8 cellular contexts compared by ENCODE assay signal in the genomic region with DNA sequence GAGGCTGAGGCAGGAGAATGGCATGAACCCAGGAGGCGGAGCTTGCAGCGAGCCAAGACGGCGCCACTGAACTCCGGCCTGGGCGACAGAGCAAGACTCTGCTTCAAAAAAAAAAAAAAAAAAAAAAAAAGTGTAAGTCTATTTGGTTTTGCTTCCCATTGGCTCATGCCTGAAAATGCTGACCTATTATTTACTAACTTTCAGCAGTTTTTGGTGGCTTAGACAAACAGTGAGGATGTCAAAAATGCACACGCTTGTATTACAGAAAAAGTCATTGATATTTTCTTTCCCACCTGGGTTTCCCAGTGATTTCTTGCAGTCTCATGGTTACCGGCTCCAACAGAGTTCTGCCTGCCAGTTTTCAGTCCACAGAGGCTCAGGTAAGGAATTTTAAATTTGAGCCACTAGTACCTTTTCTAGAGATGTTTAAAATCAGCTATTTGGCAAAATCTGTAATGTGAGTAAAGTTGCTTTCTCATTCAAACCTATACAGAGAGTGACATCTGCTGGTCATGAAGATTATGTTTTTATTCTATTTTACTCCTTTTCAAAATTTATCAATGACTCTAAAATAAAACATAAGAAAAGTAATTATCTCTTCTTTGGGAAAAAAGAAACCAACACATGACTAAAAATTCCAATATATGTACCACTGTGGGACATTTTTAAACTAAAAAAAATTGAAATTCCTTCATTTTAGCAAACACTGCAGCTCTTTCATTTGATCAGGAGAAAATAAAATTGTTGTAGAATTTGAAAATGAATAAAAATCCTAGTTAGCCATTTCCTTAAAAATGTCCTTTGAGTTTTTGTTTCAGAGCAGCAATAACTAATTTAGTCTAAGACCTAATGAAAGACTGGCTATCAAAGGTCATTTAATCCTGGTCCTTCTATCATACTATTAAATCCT. TPM values are rescaled to one million over a fixed set of nuclear protein-coding genes. Genes with fewer than 3 reads are reported as not detected.
DNase-seq lines count a peak whose midpoint lies in the region; ATAC-seq, FAIRE-seq and TF ChIP-seq lines count a peak whose summit lies in the region.

No MANE protein-coding gene starts in this region.

- no peak overlapping the region for H2AFZ ChIP-seq in hepatocyte

- H3K27me3 ChIP-seq in AG04450 (ENCODE audit: control insufficient read depth, insufficient read depth, low read length) (no peaks in the 10 kb centered on the region), hepatocyte (no peaks in the 10 kb centered on the region)

- ATAC-seq in HG03025 (IDR thresholded peaks at IDR 0.05; ENCODE audit: low FRiP score, unreplicated experiment), result no peak
- no peak for ATAC-seq in GM18520 (IDR thresholded peaks at IDR 0.05; ENCODE audit: unreplicated experiment)

- H3K4me1 ChIP-seq in hepatocyte (ENCODE audit: insufficient read depth), result no peaks in the 10 kb centered on the region

- DNase-seq in AG04450 (ENCODE audit: low read depth, low spot score), result no peak
- DNase-seq in GM18507 (ENCODE audit: extremely low spot score, insufficient read length, low read depth), result no peak
- DNase-seq in SW480 (ENCODE audit: low spot score), result peak; percentile 22
- peak; percentile 26 for DNase-seq in hepatocyte (ENCODE audit: low spot score)
- no peak for DNase-seq in head of caudate nucleus
- DNase-seq in activated effector memory CD4-positive, alpha-beta T cell treated with Interleukin-2 at 50 U/mL for 16 hours, result no peak

- intact Hi-C loops in head of caudate nucleus (cut with DNase I), result loop anchor here (10.0 kb wide), 1 partner anchor 276 kb away; a partner anchor contains a TSS

- no peak overlapping the region for H3K4me3 ChIP-seq in AG04450 (ENCODE audit: low read depth, low read length)
- no peak overlapping the region for H3K4me3 ChIP-seq in hepatocyte

- peaks cover 10% of the 10 kb centered on the region; the same call in 1 of the 2 replicates for H3K9me3 ChIP-seq in AG04450 (ENCODE audit: control insufficient read depth, insufficient read depth, low read length)
- no peaks in the 10 kb centered on the region for H3K9me3 ChIP-seq in hepatocyte (ENCODE audit: low read depth)

- H3K9me2 ChIP-seq in hepatocyte (replicated peaks; ENCODE audit: insufficient read depth), result no peaks in the 10 kb centered on the region

- CTCF ChIA-PET in AG04450 (lab: Charles Lee), result interaction anchor here (0.6 to 10.4 kb wide), 35 partner anchors 10 to 962 kb away, joined by 3 to 180 read pairs (median 4); a partner anchor contains a TSS

- no peak overlapping the region for H3K27ac ChIP-seq in AG04450 (ENCODE audit: low read depth, low read length)
- H3K27ac ChIP-seq in hepatocyte, result no peak overlapping the region

- H4K20me1 ChIP-seq in hepatocyte (ENCODE audit: insufficient read depth, poor library complexity, severe bottlenecking), result no peaks in the 10 kb centered on the region

- peak; percentile 74 for FAIRE-seq in GM18507 (lab: Jason Lieb, UNC)

- H3K79me2 ChIP-seq in hepatocyte, result peaks cover under 1% of the 10 kb centered on the region

- TF ChIP-seq CTCF in AG04450 (IDR thresholded peaks at IDR 0.05; ENCODE audit: low read depth, low read length) (peak; percentile 56), hepatocyte (IDR thresholded peaks at IDR 0.05; ENCODE audit: poor library complexity) (peak; percentile 70)

- no peak overlapping the region for H3K4me2 ChIP-seq in hepatocyte

- POLR2A ChIA-PET in AG04450 (lab: Yijun Ruan, JAX), result no interaction called here

- no peaks in the 10 kb centered on the region for H3K36me3 ChIP-seq in hepatocyte (replicated peaks; ENCODE audit: insufficient read depth, low read depth)

- 90% methylated on average over 8 of the region's 8 CpGs for WGBS in hepatocyte (ENCODE audit: low lambda C conversion rate, missing lambda C conversion rate)

RNA-seq across cellular contexts. Expression of a gene that starts 8.8 kb away (rescaled TPM):
- polyA plus RNA-seq in AG04450 (2011; rRNA removed) (3.6 and 5.3 TPM in 2 replicates), hepatocyte (1.4 and 3.0 TPM in 2 replicates)
- polyA minus RNA-seq in AG04450 (2011; rRNA and poly(A)+ RNA removed), result 3.4 and 4.7 TPM in 2 replicates
- total RNA-seq in hepatocyte, result 4.7 and 5.3 TPM in 2 replicates

RNA-seq across cellular contexts. Expression of a gene that starts 20.6 kb away (rescaled TPM):
- 1.1 TPM in 2 replicates for polyA plus RNA-seq in AG04450 (2011; rRNA removed)
- polyA minus RNA-seq in AG04450 (2011; rRNA and poly(A)+ RNA removed), result 0.61 and 0.69 TPM in 2 replicates
- total RNA-seq in hepatocyte, result 1.1 and 3.0 TPM in 2 replicates
- 1.5 and 1.6 TPM in 2 replicates for polyA plus RNA-seq in hepatocyte

RNA-seq across cellular contexts. Expression of a gene that starts 27.8 kb away (rescaled TPM):
- polyA plus RNA-seq in AG04450 (2011; rRNA removed) (32.9 and 59.5 TPM in 2 replicates), hepatocyte (41.5 and 45.0 TPM in 2 replicates)
- polyA minus RNA-seq in AG04450 (2011; rRNA and poly(A)+ RNA removed), result 13.9 and 25.1 TPM in 2 replicates
- 39.9 and 62.5 TPM in 2 replicates for total RNA-seq in hepatocyte

RNA-seq across cellular contexts. Expression of a gene that starts 30.6 kb away (rescaled TPM):
- polyA plus RNA-seq in AG04450 (2011; rRNA removed) (45.5 and 67.4 TPM in 2 replicates), hepatocyte (37.0 and 49.2 TPM in 2 replicates)
- polyA minus RNA-seq in AG04450 (2011; rRNA and poly(A)+ RNA removed), result 24.3 and 29.1 TPM in 2 replicates
- total RNA-seq in hepatocyte, result 18.8 and 24.9 TPM in 2 replicates

Comparison
In these comparisons a context has a peak if more than half of its experiments do, and no peak if none do; other contexts are left out.
1. DNase-seq: peak in SW480 (single experiment) and hepatocyte (single experiment); none in AG04450 (single experiment), GM18507 (single experiment), head of caudate nucleus (0 of 42) and activated effector memory CD4-positive, alpha-beta T cell treated with Interleukin-2 at 50 U/mL for 16 hours (single experiment).